ENCODE assay signal across 10 cellular contexts in the genomic region with DNA sequence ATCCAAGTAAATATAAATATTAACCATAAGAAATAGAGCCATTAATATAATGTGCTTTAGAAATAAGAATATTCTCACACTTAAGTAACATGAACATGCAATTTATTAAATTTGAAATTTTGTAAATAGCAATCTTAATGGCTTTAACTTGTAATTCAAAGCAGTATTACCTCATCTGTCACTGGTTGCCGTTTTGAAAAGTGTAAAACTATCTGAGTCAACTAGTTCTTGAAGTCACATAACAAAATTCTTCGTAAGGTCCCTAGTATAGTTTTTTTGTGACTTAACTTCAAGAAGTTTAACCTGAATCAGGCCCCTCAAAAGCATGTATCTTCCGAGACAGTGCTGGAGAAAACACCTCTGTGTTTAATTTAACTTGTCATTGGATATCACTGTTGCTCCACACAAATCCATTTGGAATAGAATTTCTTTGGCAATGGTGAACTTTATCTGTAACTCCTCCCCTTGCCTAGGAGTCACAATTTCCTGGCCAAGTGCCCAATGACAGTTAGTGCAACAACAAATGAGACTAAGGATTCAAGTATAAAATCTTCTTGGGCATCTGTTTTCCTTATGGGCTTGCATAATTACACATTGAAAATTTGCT. TPM values are rescaled to one million over a fixed set of nuclear protein-coding genes. Genes with fewer than 3 reads are reported as not detected.
A peak's percentile ranks its signal among the peaks of the same experiment; 100 is the strongest.
DNase-seq lines count a peak whose midpoint lies in the region; ATAC-seq and TF ChIP-seq lines count a peak whose summit lies in the region.
"Had no signal": no experiment of that assay in that cellular context is flagged by ENCODE, and none has a peak within 500 bp of the region (broad histone marks: within the 10 kb centered on the region; RNA-seq: fewer than 3 reads in every experiment).

No MANE protein-coding gene starts in this region.

- BruUV-seq in Panc1 (replicated peaks; lab: Mats Ljungman, UMichigan) = TSS peak; percentile 7

- H3K4me1 ChIP-seq in Panc1 (ENCODE audit: control insufficient read depth, insufficient read depth, low read length) = peaks cover 41% of the 10 kb centered on the region
- H3K4me1 ChIP-seq in psoas muscle = peaks cover 76% of the 10 kb centered on the region

- POLR2A ChIA-PET in Panc1 (lab: Charles Lee) = no interaction called here

- no peaks in the 10 kb centered on the region for H3K9me3 ChIP-seq in Panc1 (ENCODE audit: control insufficient read depth, insufficient read depth, low read depth, low read length)
- H3K9me3 ChIP-seq in psoas muscle = no peaks in the 10 kb centered on the region

- H3K27me3 ChIP-seq in Panc1 (ENCODE audit: control insufficient read depth, insufficient read depth, low read length) (no peaks in the 10 kb centered on the region), psoas muscle (ENCODE audit: insufficient read depth in 3 of 3, low read length in 2 of 3) (no peaks in the 10 kb centered on the region)

- CTCF ChIA-PET in Panc1 (lab: Charles Lee) = no interaction called here

- ATAC-seq in Panc1 (no peak), psoas muscle (peak; percentile 72 to 80 (median 76)), HG03565 (IDR thresholded peaks at IDR 0.05; ENCODE audit: unreplicated experiment) (no peak), GM19328 (IDR thresholded peaks at IDR 0.05; ENCODE audit: unreplicated experiment) (no peak)
- ATAC-seq: naive thymus-derived CD8-positive, alpha-beta T cell had no signal

- H3K27ac ChIP-seq in Panc1 (ENCODE audit: low read length) (peak overlapping the region; percentile 15; the same call in 1 of the 2 replicates), psoas muscle (peak overlapping the region; percentile 86)

- intact Hi-C loops in Panc1 (cut with micrococcal nuclease; ENCODE audit: unreplicated experiment) = no loop called here
- intact Hi-C loops in psoas muscle (cut with DNase I) = loop anchor here (2.0 to 5.0 kb wide), 4 partner anchors 34 to 83 kb away; partner anchors contain the start of gene NT5C2 (in 1 of the 2)

- TF ChIP-seq CTCF in Panc1 (IDR thresholded peaks at IDR 0.05) (no peak), foreskin fibroblast (IDR thresholded peaks at IDR 0.05; ENCODE audit: low read depth, low read length) (no peak), psoas muscle (IDR thresholded peaks at IDR 0.05) (no peak)

- no peak overlapping the region for H3K4me3 ChIP-seq in Panc1 (ENCODE audit: low read depth in 2 of 2, low read length in 2 of 2)
- no peak overlapping the region for H3K4me3 ChIP-seq in foreskin fibroblast (ENCODE audit: low read depth in 1 of 2, low read length in 2 of 2)
- peak overlapping the region; percentile 61 for H3K4me3 ChIP-seq in psoas muscle

- in situ Hi-C loops in Panc1 (cut with HindIII; ENCODE audit: low pct_unique_long_range_greater_than_20kb, low sequenced_read_pairs) = no loop called here

- H3K36me3 ChIP-seq in Panc1 (ENCODE audit: control insufficient read depth, insufficient read depth, low read length) (peaks cover 12% of the 10 kb centered on the region), psoas muscle (ENCODE audit: insufficient read depth in 1 of 2, low read depth in 1 of 2) (peaks cover 0 to 7% of the 10 kb centered on the region in 2 donors)

- WGBS in psoas muscle, 3 donors = 19 to 30% (median 27%) methylated on average over 3 of the region's 3 CpGs

- DNase-seq in GM03348 (ENCODE audit: low spot score) = peak; percentile 58
- peak; percentile 42 for DNase-seq in Panc1 (ENCODE audit: low read depth, low spot score)
- peak; percentile 90 to 96 for DNase-seq in foreskin fibroblast
- peak; percentile 58 to 71 for DNase-seq in psoas muscle
- no peak for DNase-seq in T-helper 2 cell
- no peak for DNase-seq in 8988T
- DNase-seq: naive thymus-derived CD8-positive, alpha-beta T cell; NCI-H187 treated with DMSO at 0.1 percent for 48 hours had no signal

RNA-seq across cellular contexts. Expression of gene NT5C2, which starts 47.1 kb away (rescaled TPM):
- total RNA-seq in Panc1 (2021; ENCODE audit: unreplicated experiment) (150 TPM), psoas muscle (10 to 100 TPM; 64.5 to 94.6 (median 80.4) TPM)
- polyA plus RNA-seq in Panc1 (2012; ENCODE audit: insufficient read length) = 85.3 TPM
- polyA plus RNA-seq in psoas muscle = 10 to 100 TPM; 17.8 to 57.6 (median 41.5) TPM

Comparison
In these comparisons a context has a peak if more than half of its experiments do, and no peak if none do; other contexts are left out.
1. DNase-seq: peak in GM03348 (single experiment), Panc1 (single experiment), foreskin fibroblast (2 of 2) and psoas muscle (2 of 2); none in T-helper 2 cell (0 of 5) and 8988T (single experiment).
2. ATAC-seq: peak in psoas muscle (4 of 4); none in Panc1 (single experiment), HG03565 (single experiment) and GM19328 (single experiment).